Comparison of ENCODE assay signal across 12 cellular contexts in the genomic region with DNA sequence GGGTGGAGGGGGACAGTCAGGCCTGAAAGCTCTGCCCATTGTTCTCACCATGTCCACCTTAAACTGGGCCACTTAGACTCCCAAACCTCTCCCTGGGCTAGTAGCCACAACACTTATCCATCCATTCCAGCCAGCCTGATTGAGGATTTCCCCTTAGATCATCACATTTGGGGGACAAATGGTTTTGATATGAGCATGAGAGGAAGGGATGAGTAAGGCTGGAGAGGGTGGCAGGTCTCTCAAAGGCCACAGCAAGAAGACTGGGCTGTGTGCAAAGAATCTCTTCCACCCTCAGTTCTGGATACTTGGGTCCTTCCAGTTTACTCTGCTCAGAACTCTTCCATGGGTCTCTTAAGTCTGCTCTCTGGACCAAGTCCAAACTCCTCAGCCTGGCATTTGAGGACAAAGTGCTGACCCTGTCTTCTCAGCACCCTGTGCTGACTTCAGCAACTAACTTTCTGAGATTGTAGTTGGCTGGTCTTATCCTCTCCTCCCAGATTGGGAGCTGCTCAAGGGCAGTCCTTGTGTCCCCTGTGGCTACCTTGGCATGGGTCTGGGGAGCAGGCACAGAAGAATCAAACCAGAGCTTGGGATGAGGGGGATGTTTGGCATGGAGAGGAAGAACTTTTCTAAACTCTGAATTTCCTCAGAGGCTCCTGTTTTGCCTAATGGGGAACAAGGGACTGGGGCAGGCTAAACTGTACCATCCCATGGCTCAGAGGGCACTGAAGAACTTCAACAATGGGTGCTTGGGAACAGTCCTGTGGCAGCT. TPM values are rescaled to one million over a fixed set of nuclear protein-coding genes. Genes with fewer than 3 reads are reported as not detected.
DNase-seq lines count a peak whose midpoint lies in the region; ATAC-seq, FAIRE-seq and TF ChIP-seq lines count a peak whose summit lies in the region.
"Had no signal": no experiment of that assay in that cellular context is flagged by ENCODE, and none has a peak within 500 bp of the region (broad histone marks: within the 10 kb centered on the region; RNA-seq: fewer than 3 reads in every experiment).

No MANE protein-coding gene starts in this region.

- TF ChIP-seq POLR2A in breast epithelium (IDR thresholded peaks at IDR 0.05), result no peak

- H3K27me3 ChIP-seq in KMS-11 (ENCODE audit: insufficient read depth, low read depth) (no peaks in the 10 kb centered on the region), breast epithelium (no peaks in the 10 kb centered on the region)

- H3K9ac ChIP-seq in KMS-11, result no peak overlapping the region

- H3K4me2 ChIP-seq in KMS-11, result peak overlapping the region; percentile 27; the same call in 1 of the 2 replicates

- TF ChIP-seq CTCF in CD14-positive monocyte (IDR thresholded peaks at IDR 0.05) (no peak), KMS-11 (conservative IDR thresholded peaks at IDR 0.05; ENCODE audit: low read depth, low read length) (no peak), breast epithelium (IDR thresholded peaks at IDR 0.05) (no peak)

- H3K4me1 ChIP-seq in KMS-11 (ENCODE audit: low read depth, poor library complexity, severe bottlenecking) (peaks cover 32% of the 10 kb centered on the region), breast epithelium (peaks cover 4 to 6% of the 10 kb centered on the region in 2 donors)

- H3K27ac ChIP-seq in KMS-11, result 0 out of 2 replicates have a peak overlapping the region, but pooled peaks have one; percentile 10
- H3K27ac ChIP-seq in breast epithelium, result peak overlapping the region; percentile 94 to 99

- no peaks in the 10 kb centered on the region for H3K9me3 Mint-ChIP-seq in CD14-positive monocyte
- H3K9me3 Mint-ChIP-seq: brain had no signal

- intact Hi-C loops in CD14-positive monocyte (cut with micrococcal nuclease), result loop anchor here (5.0 to 10.0 kb wide), 6 partner anchors 163 to 1557 kb away; a partner anchor contains a TSS
- intact Hi-C loops in breast epithelium (cut with DNase I; ENCODE audit: low total_unique reads), result loop anchor here (10.0 kb wide), 1 partner anchor 153 kb away; a partner anchor contains a TSS

- peaks cover 0 to 2% (median 0%) of the 10 kb centered on the region in 3 donors for H3K27me3 Mint-ChIP-seq in CD14-positive monocyte (ENCODE audit: low read depth in 3 of 3)

- in situ Hi-C loops in KBM-7 (cut with MboI; ENCODE audit: low pct_unique_long_range_greater_than_20kb, low sequenced_read_pairs), result no loop called here

- no peaks in the 10 kb centered on the region for H3K36me3 ChIP-seq in KMS-11 (ENCODE audit: insufficient read depth)
- H3K36me3 ChIP-seq in breast epithelium, result no peaks in the 10 kb centered on the region

- H3K4me3 ChIP-seq in KMS-11 (IDR thresholded peaks at IDR 0.05; ENCODE audit: insufficient read depth, low read depth, low read length), result no peak overlapping the region
- H3K4me3 ChIP-seq in breast epithelium, result no peak overlapping the region

- H2AFZ ChIP-seq in KMS-11 (ENCODE audit: low read depth), result no peak overlapping the region

- H4K20me1 ChIP-seq in KMS-11 (ENCODE audit: insufficient read depth), result no peaks in the 10 kb centered on the region

- H3K27ac Mint-ChIP-seq in CD14-positive monocyte, result peak overlapping the region; percentile 31 to 82 (median 41)

- no peak for DNase-seq in CD14-positive monocyte (ENCODE audit: low spot score)
- no peak for DNase-seq in breast epithelium (ENCODE audit: low spot score in 2 of 2)
- DNase-seq in pons (ENCODE audit: low spot score), result peak; percentile 47
- DNase-seq in frontal cortex (ENCODE audit: low spot score in 2 of 2), result no peak
- DNase-seq in dermis blood vessel endothelial cell, result no peak
- DNase-seq in KBM-7, result no peak
- DNase-seq: KG1 had no signal

- peaks cover 74% of the 10 kb centered on the region for H3K4me1 Mint-ChIP-seq in CD14-positive monocyte

- peaks cover 16 to 31% of the 10 kb centered on the region in 2 donors for H3K36me3 Mint-ChIP-seq in CD14-positive monocyte

- no peaks in the 10 kb centered on the region for H3K9me3 ChIP-seq in breast epithelium

- H3K79me2 ChIP-seq in KMS-11 (ENCODE audit: insufficient read depth, low read depth), result peaks cover 13% of the 10 kb centered on the region

- ATAC-seq in GM19463 (IDR thresholded peaks at IDR 0.05; ENCODE audit: unreplicated experiment), result no peak
- ATAC-seq: Right ventricle myocardium inferior had no signal

- H3K4me3 Mint-ChIP-seq in CD14-positive monocyte, result peak overlapping the region; percentile 27 to 46
- H3K4me3 Mint-ChIP-seq: brain had no signal

- no peak for FAIRE-seq in frontal cortex (lab: Jason Lieb, UNC)
- FAIRE-seq: D721Med had no signal

RNA-seq across cellular contexts. Expression of a gene that starts 3.2 kb away (rescaled TPM):
- polyA plus RNA-seq in CD14-positive monocyte, result 10 to 100 TPM; 15.8 to 21.8 TPM
- 10 to 100 TPM; 52.0 to 64.2 (median 60.6) TPM for total RNA-seq in breast epithelium
- 21.6 TPM for total RNA-seq in frontal cortex
- 14.1 and 31.6 TPM in 2 replicates for total RNA-seq in dermis blood vessel endothelial cell

RNA-seq across cellular contexts. Expression of a gene that starts 58.9 kb away (rescaled TPM):
- 10 to 100 TPM; 18.4 to 33.2 TPM for polyA plus RNA-seq in CD14-positive monocyte
- 10 to 100 TPM in 1 of 3 donors, 1 to 10 TPM in 2; 6.9 to 10.5 (median 7.7) TPM for total RNA-seq in breast epithelium
- total RNA-seq in frontal cortex, result 11.0 TPM
- total RNA-seq in dermis blood vessel endothelial cell, result 26.4 and 34.9 TPM in 2 replicates

RNA-seq across cellular contexts. Expression of a gene that starts 59.0 kb away (rescaled TPM):
- 10 to 100 TPM; 27.7 to 42.9 TPM for polyA plus RNA-seq in CD14-positive monocyte
- total RNA-seq in breast epithelium (1 to 10 TPM; 7.2 to 7.5 (median 7.5) TPM), frontal cortex (13.5 TPM), dermis blood vessel endothelial cell (15.1 and 19.5 TPM in 2 replicates)
